8 cellular contexts compared by ENCODE assay signal in the genomic region with DNA sequence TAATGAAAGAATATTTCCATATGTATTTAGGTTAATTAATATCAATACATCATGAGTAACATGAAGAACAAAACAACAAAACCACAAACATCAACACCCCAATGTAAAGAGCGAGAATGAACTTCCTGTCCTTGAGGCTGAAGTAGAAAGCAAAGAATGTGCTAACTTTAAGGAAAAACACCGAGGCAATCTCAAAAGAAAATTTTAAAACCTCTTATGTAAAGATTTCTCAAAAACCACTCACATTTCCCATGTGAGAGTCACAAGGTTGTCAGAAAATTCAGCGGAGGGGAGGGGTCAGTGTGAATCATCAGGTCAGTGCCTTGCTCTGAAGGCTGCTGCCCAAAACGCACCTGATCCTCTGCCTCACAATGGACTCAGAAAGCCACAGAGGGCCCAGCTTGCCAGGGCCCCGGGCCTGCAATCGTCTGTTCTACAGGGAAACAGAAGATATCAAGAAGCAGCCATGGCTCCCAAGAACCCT. TPM values are rescaled to one million over a fixed set of nuclear protein-coding genes. Genes with fewer than 3 reads are reported as not detected.
DNase-seq lines count a peak whose midpoint lies in the region; TF ChIP-seq lines count a peak whose summit lies in the region.

No MANE protein-coding gene starts in this region.

- H3K27me3 Mint-ChIP-seq in nephron progenitor cell (ENCODE audit: low read depth, poor library complexity) = no peaks in the 10 kb centered on the region

- TF ChIP-seq CTCF in choroid plexus epithelial cell (conservative IDR thresholded peaks at IDR 0.05; ENCODE audit: low read depth, low read length) = no peak
- TF ChIP-seq CTCF in nephron progenitor cell (IDR thresholded peaks at IDR 0.05) = no peak

- H3K4me3 ChIP-seq in choroid plexus epithelial cell (ENCODE audit: low read depth, low read length) = no peak overlapping the region

- H3K4me3 Mint-ChIP-seq in nephron progenitor cell = no peak overlapping the region

- peak overlapping the region; percentile 36 for H3K27ac Mint-ChIP-seq in nephron progenitor cell

- H3K4me1 Mint-ChIP-seq in nephron progenitor cell = peaks cover 19% of the 10 kb centered on the region

- peaks cover 4% of the 10 kb centered on the region for H3K9me3 Mint-ChIP-seq in nephron progenitor cell

- peak; percentile 43 for DNase-seq in Daoy (ENCODE audit: low read depth)
- peak; percentile 67 for DNase-seq in SK-MEL-5 (ENCODE audit: low read depth, low spot score)
- DNase-seq in choroid plexus epithelial cell (ENCODE audit: low read depth) = peak; percentile 92
- DNase-seq in nephron progenitor cell = no peak
- no peak for DNase-seq in inferior parietal cortex (ENCODE audit: extremely low spot score)
- DNase-seq in NCI-H187 (lab: John Stamatoyannopoulos, UW) = no peak
- DNase-seq in NCI-H748 treated with DMSO at 0.1 percent for 48 hours (lab: John Stamatoyannopoulos, UW) = no peak
- no peak for DNase-seq in GM19238 (ENCODE audit: insufficient read length, low spot score)

- in situ Hi-C loops in SK-MEL-5 (cut with HindIII; ENCODE audit: low pct_unique_long_range_greater_than_20kb, low sequenced_read_pairs) = no loop called here

- H3K36me3 Mint-ChIP-seq in nephron progenitor cell (ENCODE audit: low read depth) = peaks cover 34% of the 10 kb centered on the region

RNA-seq across cellular contexts. Expression of gene NPC1, which starts 12.3 kb away (rescaled TPM):
- 9.6 and 15.1 TPM in 2 replicates for total RNA-seq in Daoy (2014; rRNA removed; shearing (Covaris generic))
- total RNA-seq in SK-MEL-5 (2014; rRNA removed; shearing (Covaris generic)) = 37.8 and 39.4 TPM in 2 replicates
- 51.9 and 84.1 TPM in 2 replicates for polyA plus RNA-seq in SK-MEL-5 (2015; cell fraction: cytosol; rRNA removed)
- 79.5 and 128 TPM in 2 replicates for polyA plus RNA-seq in SK-MEL-5 (2015; cell fraction: nucleus; rRNA removed)

Comparison
In these comparisons a context has a peak if more than half of its experiments do, and no peak if none do; other contexts are left out.
1. DNase-seq: peak in Daoy (single experiment), SK-MEL-5 (single experiment) and choroid plexus epithelial cell (single experiment); none in nephron progenitor cell (single experiment), inferior parietal cortex (single experiment), NCI-H187 (0 of 2), NCI-H748 treated with DMSO at 0.1 percent for 48 hours (single experiment) and GM19238 (single experiment).